Comparison of ENCODE assay signal across 8 cellular contexts in the genomic region with DNA sequence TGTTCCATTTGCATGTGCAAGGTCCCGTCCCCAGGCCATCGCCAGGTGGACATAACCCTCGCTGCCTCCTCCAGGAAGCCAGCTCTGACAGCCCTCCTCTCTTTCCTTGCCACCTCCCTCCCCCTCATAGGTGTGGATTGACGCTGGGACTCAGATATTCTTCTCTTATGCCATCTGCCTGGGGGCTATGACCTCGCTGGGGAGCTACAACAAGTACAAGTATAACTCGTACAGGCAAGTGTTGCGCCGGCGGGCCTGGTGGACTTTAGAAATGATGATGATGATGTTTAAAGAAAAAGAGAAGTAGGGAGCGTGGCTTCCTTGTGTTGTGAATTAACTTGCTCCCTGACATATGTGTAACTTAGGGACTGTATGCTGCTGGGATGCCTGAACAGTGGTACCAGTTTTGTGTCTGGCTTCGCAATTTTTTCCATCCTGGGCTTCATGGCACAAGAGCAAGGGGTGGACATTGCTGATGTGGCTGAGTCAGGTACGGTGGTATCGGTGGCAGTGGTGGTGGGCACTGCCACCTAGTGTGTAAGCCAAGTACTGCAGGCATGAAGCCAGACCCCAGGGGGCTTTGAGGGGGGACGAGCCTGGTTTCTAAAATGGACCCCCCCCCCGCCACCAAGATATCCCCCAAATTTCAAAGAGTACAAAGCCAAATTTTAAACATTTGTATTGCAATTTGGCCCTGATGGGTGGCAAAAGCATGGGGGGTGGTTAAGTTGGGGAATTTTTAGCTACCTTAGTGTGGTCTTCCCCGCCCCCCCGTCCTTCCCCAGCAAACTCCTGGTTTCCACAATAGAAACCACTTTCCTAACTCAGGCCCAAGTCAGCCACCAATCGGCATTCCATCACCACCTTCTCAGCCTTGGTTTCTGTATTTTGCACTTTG.
DNase-seq lines count a peak whose midpoint lies in the region; ATAC-seq and TF ChIP-seq lines count a peak whose summit lies in the region.

No MANE protein-coding gene starts in this region.

- H3K27ac Mint-ChIP-seq in activated CD4-positive, alpha-beta memory T cell treated with anti-CD3 and anti-CD28 coated beads, Interleukin-2, amount 10 ng/mL, durations not matched to agents 7 days and 5 days, result no peak overlapping the region

- ATAC-seq in mucosa of descending colon (peak; percentile 78), GM18870 (IDR thresholded peaks at IDR 0.05; ENCODE audit: unreplicated experiment) (no peak), GM18505 (IDR thresholded peaks at IDR 0.05; ENCODE audit: unreplicated experiment) (no peak)

- no peak for TF ChIP-seq POLR2A in GM18505 (IDR thresholded peaks at IDR 0.05; ENCODE audit: borderline replicate concordance, extremely low read depth, insufficient read depth, insufficient read length)

- peaks cover 81% of the 10 kb centered on the region for H3K36me3 ChIP-seq in effector memory CD4-positive, alpha-beta T cell (ENCODE audit: control insufficient read depth, insufficient read depth, low read length)
- no peaks in the 10 kb centered on the region for H3K36me3 ChIP-seq in mucosa of descending colon (ENCODE audit: low read depth)
- H3K36me3 ChIP-seq in tibial artery, result peaks cover 0 to 74% (median 28%) of the 10 kb centered on the region in 3 donors

- peaks cover 5% of the 10 kb centered on the region for H3K4me1 Mint-ChIP-seq in activated CD4-positive, alpha-beta memory T cell treated with anti-CD3 and anti-CD28 coated beads, Interleukin-2, amount 10 ng/mL, durations not matched to agents 7 days and 5 days

- peaks cover 20% of the 10 kb centered on the region for H3K36me3 Mint-ChIP-seq in activated CD4-positive, alpha-beta memory T cell treated with anti-CD3 and anti-CD28 coated beads, Interleukin-2, amount 10 ng/mL, durations not matched to agents 7 days and 5 days (ENCODE audit: low read depth)

- intact Hi-C loops in mucosa of descending colon (cut with DNase I, micrococcal nuclease), result loop anchor here (2.0 to 5.0 kb wide), 2 partner anchors 206 to 265 kb away; no protein-coding TSS in a partner anchor
- intact Hi-C loops in tibial artery (cut with DNase I; ENCODE audit: low total_unique reads), result loop anchor here (2.0 to 5.0 kb wide), 3 partner anchors 207 to 571 kb away; no protein-coding TSS in a partner anchor

- no peaks in the 10 kb centered on the region for H3K9me3 ChIP-seq in effector memory CD4-positive, alpha-beta T cell (ENCODE audit: control insufficient read depth, low read length)
- H3K9me3 ChIP-seq in mucosa of descending colon (no peaks in the 10 kb centered on the region), tibial artery (no peaks in the 10 kb centered on the region)

- POLR2A ChIA-PET in activated CD4-positive, alpha-beta memory T cell treated with anti-CD3 and anti-CD28 coated beads, Interleukin-2, amount 10 ng/mL, durations not matched to agents 7 days and 5 days (lab: Charles Lee), result interaction anchor here (0.7 to 2.7 kb wide), 3 partner anchors 10 to 201 kb away, joined by 3 to 13 read pairs (median 4); partner anchors contain the start of gene SLC6A6

- no peaks in the 10 kb centered on the region for H3K27me3 Mint-ChIP-seq in activated CD4-positive, alpha-beta memory T cell treated with anti-CD3 and anti-CD28 coated beads, Interleukin-2, amount 10 ng/mL, durations not matched to agents 7 days and 5 days

- H3K4me3 ChIP-seq in effector memory CD4-positive, alpha-beta T cell (ENCODE audit: insufficient read depth, low read depth, low read length, poor library complexity, severe bottlenecking), result no peak overlapping the region
- no peak overlapping the region for H3K4me3 ChIP-seq in mucosa of descending colon
- no peak overlapping the region for H3K4me3 ChIP-seq in tibial artery

- no peaks in the 10 kb centered on the region for H3K27me3 ChIP-seq in effector memory CD4-positive, alpha-beta T cell (replicated peaks; ENCODE audit: control insufficient read depth, insufficient read depth, low read length, poor library complexity, severe bottlenecking)
- H3K27me3 ChIP-seq in tibial artery, result no peaks in the 10 kb centered on the region

- TF ChIP-seq CTCF in LNCAP (IDR thresholded peaks at IDR 0.05), result peak; percentile 94
- TF ChIP-seq CTCF in mucosa of descending colon (IDR thresholded peaks at IDR 0.05), result peak; percentile 74
- peak; percentile 93 to 97 for TF ChIP-seq CTCF in tibial artery (IDR thresholded peaks at IDR 0.05)

- no peak overlapping the region for H3K4me3 Mint-ChIP-seq in activated CD4-positive, alpha-beta memory T cell treated with anti-CD3 and anti-CD28 coated beads, Interleukin-2, amount 10 ng/mL, durations not matched to agents 7 days and 5 days

- DNase-seq in ELF-1 (ENCODE audit: low read depth, low spot score) (peak; percentile 70), mucosa of descending colon (peak in 1 of 3 donors; percentile 53), tibial artery (no peak)
- peak; percentile 46 for DNase-seq in activated CD4-positive, alpha-beta memory T cell treated with anti-CD3 and anti-CD28 coated beads, Interleukin-2, amount 10 ng/mL, durations not matched to agents 7 days and 5 days
- peak; percentile 7 to 38 (median 12) for DNase-seq in effector memory CD4-positive, alpha-beta T cell

- CTCF ChIA-PET in activated CD4-positive, alpha-beta memory T cell treated with anti-CD3 and anti-CD28 coated beads, Interleukin-2, amount 10 ng/mL, durations not matched to agents 7 days and 5 days (lab: Charles Lee), result interaction anchor here (0.6 to 3.8 kb wide), 19 partner anchors 9 to 264 kb away, joined by 3 to 26 read pairs (median 3); partner anchors contain the start of gene SLC6A6

- no peaks in the 10 kb centered on the region for H3K9me3 Mint-ChIP-seq in activated CD4-positive, alpha-beta memory T cell treated with anti-CD3 and anti-CD28 coated beads, Interleukin-2, amount 10 ng/mL, durations not matched to agents 7 days and 5 days

- H3K27ac ChIP-seq in effector memory CD4-positive, alpha-beta T cell (ENCODE audit: insufficient read depth, low read length, poor library complexity, severe bottlenecking), result no peak overlapping the region
- no peak overlapping the region for H3K27ac ChIP-seq in tibial artery

- H3K4me1 ChIP-seq in effector memory CD4-positive, alpha-beta T cell (ENCODE audit: control insufficient read depth, insufficient read depth, low read length, poor library complexity, severe bottlenecking), result no peaks in the 10 kb centered on the region
- H3K4me1 ChIP-seq in mucosa of descending colon (ENCODE audit: low read depth) (no peaks in the 10 kb centered on the region), tibial artery (peaks cover 0 to 7% (median 0%) of the 10 kb centered on the region in 4 donors)

Comparison
In these comparisons a context has a peak if more than half of its experiments do, and no peak if none do; other contexts are left out.
1. DNase-seq: peak in ELF-1 (single experiment), activated CD4-positive, alpha-beta memory T cell treated with anti-CD3 and anti-CD28 coated beads, Interleukin-2, amount 10 ng/mL, durations not matched to agents 7 days and 5 days (single experiment) and effector memory CD4-positive, alpha-beta T cell (3 of 3); none in tibial artery (0 of 2).
2. Peak in every context shown above with its lines, with median percentiles within 50 percentile points of each other: CTCF ChIP-seq.